ENCODE assay signal across 10 cellular contexts in the genomic region with DNA sequence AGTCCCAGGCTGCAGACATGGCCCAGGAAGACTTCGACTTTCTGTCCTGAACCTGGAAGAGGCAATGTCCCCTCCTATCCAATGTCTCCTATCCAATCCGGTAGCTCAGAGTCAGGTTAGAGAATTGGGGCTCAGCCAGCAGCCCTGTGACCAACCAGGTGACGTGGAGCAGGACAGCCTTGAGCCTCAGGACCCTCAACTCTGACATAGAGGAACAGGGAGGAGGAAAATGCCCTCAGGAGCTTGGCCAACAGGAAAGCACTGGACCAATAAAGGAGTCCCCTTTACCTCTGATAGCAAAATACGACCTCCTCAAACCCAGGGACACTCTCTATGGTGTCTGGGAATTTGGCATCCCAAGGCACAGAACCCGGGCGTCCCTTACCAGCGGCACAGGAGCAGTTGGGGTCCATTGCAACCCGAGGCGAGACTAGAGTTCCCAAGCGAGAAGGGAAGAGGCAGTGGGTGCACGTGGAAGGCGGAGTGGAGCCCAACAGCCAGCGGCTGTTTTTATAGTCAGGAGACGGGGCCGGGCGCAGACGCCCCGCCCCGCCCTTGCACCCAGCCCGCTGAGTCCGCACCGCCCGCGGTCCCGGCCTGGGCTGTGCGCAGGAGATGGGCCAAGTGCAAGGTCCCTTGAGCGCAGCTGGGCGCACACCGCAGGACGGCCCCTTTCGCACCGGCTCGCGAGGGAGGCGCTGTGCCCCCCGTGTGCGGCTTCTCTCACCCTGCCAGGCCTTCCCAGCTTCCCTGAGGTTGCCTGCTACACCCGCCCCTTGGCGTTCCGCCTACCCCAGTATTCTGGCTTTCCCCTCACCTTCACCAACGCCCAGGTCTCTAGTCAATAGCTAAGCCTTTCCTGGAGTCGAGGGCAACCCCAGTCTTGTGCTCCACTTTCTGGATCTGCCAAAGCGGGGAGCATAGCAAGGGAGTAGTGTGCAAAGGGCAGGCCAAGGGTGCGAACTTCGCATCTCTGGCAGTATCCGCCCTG.
DNase-seq lines count a peak whose midpoint lies in the region; ATAC-seq lines count a peak whose summit lies in the region.
"Had no signal": no experiment of that assay in that cellular context is flagged by ENCODE, and none has a peak within 500 bp of the region (broad histone marks: within the 10 kb centered on the region; RNA-seq: fewer than 3 reads in every experiment).

A gene (minus strand): TSS at position 485 of the 991 bp plus-strand sequence. CDS start 72 bp downstream, at position 413.

- no peaks in the 10 kb centered on the region; the same call in 1 of the 2 replicates for H3K9me3 ChIP-seq in iPS-20b (ENCODE audit: insufficient read depth, low read depth, low read length)
- H3K9me3 ChIP-seq: A549 had no signal

- H3K9me3 Mint-ChIP-seq in activated naive CD4-positive, alpha-beta T cell treated with anti-CD3 and anti-CD28 coated beads, Interleukin-2, amount 50 U/mL, for 24 hours = no peaks in the 10 kb centered on the region
- H3K9me3 Mint-ChIP-seq: IgD-negative memory B cell had no signal

- peak within 1 kb of the TSS; percentile 52 for H3K4me3 Mint-ChIP-seq in activated naive CD4-positive, alpha-beta T cell treated with anti-CD3 and anti-CD28 coated beads, Interleukin-2, amount 50 U/mL, for 24 hours

- peak; percentile 57 for ATAC-seq in stimulated activated naive CD8-positive, alpha-beta T cell treated with anti-CD3 and anti-CD28 coated beads, Interleukin-15, Interleukin-2, amounts not matched to agents 100 U/mL and 50 U/mL, for 24 hours
- no peak for ATAC-seq in GM18870 (IDR thresholded peaks at IDR 0.05; ENCODE audit: unreplicated experiment)
- ATAC-seq: A549 had no signal

- peak within 1 kb of the TSS; percentile 59; the same call in 1 of the 2 replicates for H3K4me3 ChIP-seq in iPS-20b (ENCODE audit: low read length)
- H3K4me3 ChIP-seq: A549 had no signal

- peaks cover 22% of the 10 kb centered on the region for H3K4me1 Mint-ChIP-seq in activated naive CD4-positive, alpha-beta T cell treated with anti-CD3 and anti-CD28 coated beads, Interleukin-2, amount 50 U/mL, for 24 hours

- DNase-seq in NCI-H1436 (lab: John Stamatoyannopoulos, UW) (peak; percentile 28), NCI-H1436 treated with DMSO at 0.1 percent for 48 hours (lab: John Stamatoyannopoulos, UW) (no peak), NCI-H2227 (lab: John Stamatoyannopoulos, UW; ENCODE audit: unreplicated experiment) (no peak)
- DNase-seq in stimulated activated naive CD8-positive, alpha-beta T cell treated with anti-CD3 and anti-CD28 coated beads, Interleukin-15, Interleukin-2, amounts not matched to agents 100 U/mL and 50 U/mL, for 24 hours = peak; percentile 30
- DNase-seq in central memory CD4-positive, alpha-beta T cell = no peak

- no peaks in the 10 kb centered on the region for H3K36me3 ChIP-seq in iPS-20b (ENCODE audit: insufficient read depth, low read depth, low read length)

- H3K27ac ChIP-seq in iPS-20b (ENCODE audit: low read length) = no peak within 1 kb of the TSS
- H3K27ac ChIP-seq: A549 had no signal

- no peaks in the 10 kb centered on the region for H3K36me3 Mint-ChIP-seq in activated naive CD4-positive, alpha-beta T cell treated with anti-CD3 and anti-CD28 coated beads, Interleukin-2, amount 50 U/mL, for 24 hours

- peaks cover 5% of the 10 kb centered on the region; the same call in 1 of the 2 replicates for H3K4me1 ChIP-seq in iPS-20b (ENCODE audit: insufficient read depth, low read length)
- H3K4me1 ChIP-seq: A549 had no signal

- no peak within 1 kb of the TSS; the same call in 1 of the 2 replicates for H3K9ac ChIP-seq in iPS-20b (ENCODE audit: low read depth, low read length)

- H3K27me3 ChIP-seq in iPS-20b (ENCODE audit: insufficient read depth, low read length) = peaks cover 100% of the 10 kb centered on the region

- no peak within 1 kb of the TSS for H3K27ac Mint-ChIP-seq in activated naive CD4-positive, alpha-beta T cell treated with anti-CD3 and anti-CD28 coated beads, Interleukin-2, amount 50 U/mL, for 24 hours
- H3K27ac Mint-ChIP-seq: IgD-negative memory B cell had no signal

- peaks cover 36% of the 10 kb centered on the region for H3K27me3 Mint-ChIP-seq in activated naive CD4-positive, alpha-beta T cell treated with anti-CD3 and anti-CD28 coated beads, Interleukin-2, amount 50 U/mL, for 24 hours

Comparison
In these comparisons a context has a peak if more than half of its experiments do, and no peak if none do; other contexts are left out.
1. DNase-seq: peak in NCI-H1436 (single experiment) and stimulated activated naive CD8-positive, alpha-beta T cell treated with anti-CD3 and anti-CD28 coated beads, Interleukin-15, Interleukin-2, amounts not matched to agents 100 U/mL and 50 U/mL, for 24 hours (single experiment); none in NCI-H1436 treated with DMSO at 0.1 percent for 48 hours (single experiment), central memory CD4-positive, alpha-beta T cell (single experiment) and NCI-H2227 (single experiment).